In the genomic region with DNA sequence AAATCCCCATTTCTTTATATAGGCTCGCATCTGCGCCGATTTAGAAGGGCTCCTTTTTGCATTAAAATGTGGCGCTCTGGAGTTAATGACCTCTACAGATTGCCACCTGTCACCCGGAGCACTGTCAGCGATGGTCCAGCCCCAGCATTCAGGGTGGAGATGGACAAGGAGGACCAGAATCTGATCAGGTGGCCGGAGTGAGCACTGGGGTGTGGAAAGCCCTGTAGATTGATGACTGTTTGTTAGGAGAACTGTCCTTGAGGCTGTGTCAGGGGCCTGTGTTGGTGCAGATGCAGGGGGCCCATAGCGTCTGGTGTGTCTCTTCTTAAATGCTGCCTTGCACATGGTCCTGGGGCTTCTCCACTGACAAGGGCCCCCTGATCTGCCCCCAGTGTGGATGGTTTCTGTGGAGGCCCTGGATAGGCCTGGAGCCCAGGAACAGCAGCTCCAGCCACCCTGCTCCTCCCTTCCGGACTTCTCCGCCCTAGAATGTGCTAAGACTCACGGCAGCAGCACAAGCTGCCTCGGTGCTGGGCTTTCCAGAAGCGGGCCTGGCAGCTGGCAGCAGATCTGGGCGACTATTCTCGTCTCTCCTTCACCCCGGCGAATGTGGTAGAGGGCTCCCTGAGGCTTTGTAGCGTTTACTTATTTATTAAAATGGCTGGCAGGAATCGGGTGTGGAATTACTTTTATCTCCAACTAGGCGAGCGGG, we compare ENCODE assay signal across 21 cellular contexts.
"Had no signal": no experiment of that assay in that cellular context is flagged by ENCODE, and none has a peak within 500 bp of the region (broad histone marks: within the 10 kb centered on the region; RNA-seq: fewer than 3 reads in every experiment).

No MANE protein-coding gene starts in this region.

- DNase-seq: activated CD4-positive, alpha-beta memory T cell treated with anti-CD3 and anti-CD28 coated beads for 36 hours; activated CD4-positive, alpha-beta T cell treated with anti-CD3 and anti-CD28 coated beads for 36 hours; activated gamma-delta T cell treated with Interleukin-2 at 50 U/mL for 16 hours; activated T-cell treated with anti-CD3 and anti-CD28 coated beads, Interleukin-2, amount 50 U/mL, for 72 hours; effector CD4-positive, alpha-beta T cell; foreskin keratinocyte; hippocampal formation; left ventricle myocardium inferior; midbrain; nucleus accumbens; stimulated activated CD4-positive, alpha-beta T cell treated with anti-CD3 and anti-CD28 coated beads, Interleukin-4, amount 100 ng/mL, for 24 hours; stimulated activated naive CD4-positive, alpha-beta T cell treated with Interleukin-2 at 50 U/mL for 16 hours; T-cell had no signal

- H3K9me3 Mint-ChIP-seq: activated CD4-positive, alpha-beta memory T cell treated with anti-CD3 and anti-CD28 coated beads for 36 hours; activated naive CD4-positive, alpha-beta T cell treated with anti-CD3 and anti-CD28 coated beads, Interleukin-2, amount 50 U/mL, for 24 hours; activated T-cell treated with anti-CD3 and anti-CD28 coated beads, Interleukin-2, amount 50 U/mL, for 72 hours; brain; dendritic cell treated with granulocyte-macrophage colony-stimulating factor and Interleukin-4, amounts not matched to agents 40 ng/mL and 50 ng/mL, for 4 days; nephron; T-cell; WTC11 had no signal

- H3K36me3 ChIP-seq: left ventricle myocardium inferior, thoracic aorta had no signal

- H3K27ac ChIP-seq: foreskin keratinocyte, left ventricle myocardium inferior, thoracic aorta had no signal

- H3K4me3 ChIP-seq: left ventricle myocardium inferior, thoracic aorta had no signal

- H3K27ac Mint-ChIP-seq: activated CD4-positive, alpha-beta memory T cell treated with anti-CD3 and anti-CD28 coated beads for 36 hours; activated CD4-positive, alpha-beta T cell treated with anti-CD3 and anti-CD28 coated beads for 36 hours; activated naive CD4-positive, alpha-beta T cell treated with anti-CD3 and anti-CD28 coated beads, Interleukin-2, amount 50 U/mL, for 24 hours; activated T-cell treated with anti-CD3 and anti-CD28 coated beads, Interleukin-2, amount 50 U/mL, for 72 hours; dendritic cell treated with granulocyte-macrophage colony-stimulating factor and Interleukin-4, amounts not matched to agents 40 ng/mL and 50 ng/mL, for 4 days; nephron; T-cell; WTC11 had no signal

- H3K4me1 ChIP-seq: foreskin keratinocyte had no signal

- H3K9me3 ChIP-seq: left ventricle myocardium inferior, thoracic aorta had no signal

- ATAC-seq: activated CD4-positive, alpha-beta T cell treated with anti-CD3 and anti-CD28 coated beads for 36 hours; activated T-cell treated with anti-CD3 and anti-CD28 coated beads, Interleukin-2, amount 50 U/mL, for 72 hours; foreskin keratinocyte; T-cell; WTC11 had no signal

- FAIRE-seq: TTC549, urothelium cell line had no signal

- H3K36me3 Mint-ChIP-seq: activated CD4-positive, alpha-beta memory T cell treated with anti-CD3 and anti-CD28 coated beads for 36 hours; activated naive CD4-positive, alpha-beta T cell treated with anti-CD3 and anti-CD28 coated beads, Interleukin-2, amount 50 U/mL, for 24 hours; brain; T-cell had no signal

- H3K4me1 Mint-ChIP-seq: activated CD4-positive, alpha-beta T cell treated with anti-CD3 and anti-CD28 coated beads for 36 hours; activated naive CD4-positive, alpha-beta T cell treated with anti-CD3 and anti-CD28 coated beads, Interleukin-2, amount 50 U/mL, for 24 hours had no signal

- H3K4me3 Mint-ChIP-seq: activated CD4-positive, alpha-beta memory T cell treated with anti-CD3 and anti-CD28 coated beads for 36 hours; activated CD4-positive, alpha-beta T cell treated with anti-CD3 and anti-CD28 coated beads for 36 hours; activated naive CD4-positive, alpha-beta T cell treated with anti-CD3 and anti-CD28 coated beads, Interleukin-2, amount 50 U/mL, for 24 hours; activated T-cell treated with anti-CD3 and anti-CD28 coated beads, Interleukin-2, amount 50 U/mL, for 72 hours; dendritic cell treated with granulocyte-macrophage colony-stimulating factor and Interleukin-4, amounts not matched to agents 40 ng/mL and 50 ng/mL, for 4 days; nephron; T-cell; WTC11 had no signal
